Comparison of ENCODE assay signal across 1 cellular context in the genomic region with DNA sequence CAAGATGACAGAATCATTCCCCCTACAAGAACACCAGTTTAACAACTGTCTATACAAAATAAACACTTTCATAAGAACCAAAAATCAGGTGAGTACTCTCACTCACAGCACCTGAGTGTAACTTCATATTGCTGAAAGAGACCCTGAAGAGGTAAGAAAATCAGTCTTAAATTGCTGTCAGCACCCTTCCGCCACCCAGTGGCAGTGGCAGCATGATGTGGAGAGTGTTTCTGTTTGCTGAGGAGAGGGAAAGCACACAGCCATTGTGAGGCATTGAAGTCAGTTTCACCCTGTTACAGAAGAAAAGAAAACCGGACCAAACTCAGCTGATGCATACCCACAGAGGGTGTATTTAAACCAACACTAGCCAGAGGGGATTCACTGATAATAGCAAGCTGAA.
TF ChIP-seq lines count a peak whose summit lies in the region.

No MANE protein-coding gene starts in this region.

TF ChIP-seq in GM12878, 131 proteins besides CTCF, POLR2A, EP300 and RAD21 (continued from another document):
- TF ChIP-seq, protein P1, sequence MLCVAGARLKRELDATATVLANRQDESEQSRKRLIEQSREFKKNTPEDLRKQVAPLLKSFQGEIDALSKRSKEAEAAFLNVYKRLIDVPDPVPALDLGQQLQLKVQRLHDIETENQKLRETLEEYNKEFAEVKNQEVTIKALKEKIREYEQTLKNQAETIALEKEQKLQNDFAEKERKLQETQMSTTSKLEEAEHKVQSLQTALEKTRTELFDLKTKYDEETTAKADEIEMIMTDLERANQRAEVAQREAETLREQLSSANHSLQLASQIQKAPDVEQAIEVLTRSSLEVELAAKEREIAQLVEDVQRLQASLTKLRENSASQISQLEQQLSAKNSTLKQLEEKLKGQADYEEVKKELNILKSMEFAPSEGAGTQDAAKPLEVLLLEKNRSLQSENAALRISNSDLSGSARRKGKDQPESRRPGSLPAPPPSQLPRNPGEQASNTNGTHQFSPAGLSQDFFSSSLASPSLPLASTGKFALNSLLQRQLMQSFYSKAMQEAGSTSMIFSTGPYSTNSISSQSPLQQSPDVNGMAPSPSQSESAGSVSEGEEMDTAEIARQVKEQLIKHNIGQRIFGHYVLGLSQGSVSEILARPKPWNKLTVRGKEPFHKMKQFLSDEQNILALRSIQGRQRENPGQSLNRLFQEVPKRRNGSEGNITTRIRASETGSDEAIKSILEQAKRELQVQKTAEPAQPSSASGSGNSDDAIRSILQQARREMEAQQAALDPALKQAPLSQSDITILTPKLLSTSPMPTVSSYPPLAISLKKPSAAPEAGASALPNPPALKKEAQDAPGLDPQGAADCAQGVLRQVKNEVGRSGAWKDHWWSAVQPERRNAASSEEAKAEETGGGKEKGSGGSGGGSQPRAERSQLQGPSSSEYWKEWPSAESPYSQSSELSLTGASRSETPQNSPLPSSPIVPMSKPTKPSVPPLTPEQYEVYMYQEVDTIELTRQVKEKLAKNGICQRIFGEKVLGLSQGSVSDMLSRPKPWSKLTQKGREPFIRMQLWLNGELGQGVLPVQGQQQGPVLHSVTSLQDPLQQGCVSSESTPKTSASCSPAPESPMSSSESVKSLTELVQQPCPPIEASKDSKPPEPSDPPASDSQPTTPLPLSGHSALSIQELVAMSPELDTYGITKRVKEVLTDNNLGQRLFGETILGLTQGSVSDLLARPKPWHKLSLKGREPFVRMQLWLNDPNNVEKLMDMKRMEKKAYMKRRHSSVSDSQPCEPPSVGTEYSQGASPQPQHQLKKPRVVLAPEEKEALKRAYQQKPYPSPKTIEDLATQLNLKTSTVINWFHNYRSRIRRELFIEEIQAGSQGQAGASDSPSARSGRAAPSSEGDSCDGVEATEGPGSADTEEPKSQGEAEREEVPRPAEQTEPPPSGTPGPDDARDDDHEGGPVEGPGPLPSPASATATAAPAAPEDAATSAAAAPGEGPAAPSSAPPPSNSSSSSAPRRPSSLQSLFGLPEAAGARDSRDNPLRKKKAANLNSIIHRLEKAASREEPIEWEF (IDR thresholded peaks at IDR 0.05; ENCODE audit: insufficient replicate concordance, low read depth, low read length) = no peak
- TF ChIP-seq, protein P2, sequence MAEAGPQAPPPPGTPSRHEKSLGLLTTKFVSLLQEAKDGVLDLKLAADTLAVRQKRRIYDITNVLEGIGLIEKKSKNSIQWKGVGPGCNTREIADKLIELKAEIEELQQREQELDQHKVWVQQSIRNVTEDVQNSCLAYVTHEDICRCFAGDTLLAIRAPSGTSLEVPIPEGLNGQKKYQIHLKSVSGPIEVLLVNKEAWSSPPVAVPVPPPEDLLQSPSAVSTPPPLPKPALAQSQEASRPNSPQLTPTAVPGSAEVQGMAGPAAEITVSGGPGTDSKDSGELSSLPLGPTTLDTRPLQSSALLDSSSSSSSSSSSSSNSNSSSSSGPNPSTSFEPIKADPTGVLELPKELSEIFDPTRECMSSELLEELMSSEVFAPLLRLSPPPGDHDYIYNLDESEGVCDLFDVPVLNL (IDR thresholded peaks at IDR 0.05; ENCODE audit: low read depth, low read length) = no peak
- no peak for TF ChIP-seq GATAD2B (conservative IDR thresholded peaks at IDR 0.05; ENCODE audit: low read depth)
- TF ChIP-seq TAF1 (IDR thresholded peaks at IDR 0.05; ENCODE audit: borderline replicate concordance, low read depth, low read length) = no peak
- no peak for TF ChIP-seq EZH2 (IDR thresholded peaks at IDR 0.05; ENCODE audit: borderline replicate concordance, control insufficient read depth, low read depth, low read length)
